Comparison of ENCODE assay signal across 22 cellular contexts in genomic region chr2:73699437-73699836, GRCh38. TPM values are rescaled to one million over a fixed set of nuclear protein-coding genes. Genes with fewer than 3 reads are reported as not detected.
DNase-seq lines count a peak whose midpoint lies in the region; ATAC-seq, FAIRE-seq and TF ChIP-seq lines count a peak whose summit lies in the region.
"Had no signal": no experiment of that assay in that cellular context is flagged by ENCODE, and none has a peak within 500 bp of the region (broad histone marks: within the 10 kb centered on the region; RNA-seq: fewer than 3 reads in every experiment).

No MANE protein-coding gene starts in this region.

- TF ChIP-seq CTCF in C4-2B (conservative IDR thresholded peaks at IDR 0.05) (no peak), HEK293 (tag by site-specific recombination; IDR thresholded peaks at IDR 0.05) (no peak), GM12878 (IDR thresholded peaks at IDR 0.05 in 2 of 3, conservative IDR thresholded peaks at IDR 0.05 in 1 of 3; ENCODE audit: control insufficient read depth in 2 of 3, extremely low read depth in 1 of 3, insufficient read depth in 1 of 3, low read depth in 3 of 3, low read length in 3 of 3) (no peak), liver (IDR thresholded peaks at IDR 0.05; ENCODE audit: low read depth, low read length, missing input control) (no peak), OCI-LY7 (conservative IDR thresholded peaks at IDR 0.05; ENCODE audit: low read length) (no peak)

- no peaks in the 10 kb centered on the region for H3K9me2 ChIP-seq in OCI-LY7 (ENCODE audit: insufficient read depth, low read length)

- intact Hi-C loops in GM12878 (cut with micrococcal nuclease; ENCODE audit: unreplicated experiment), result no loop called here
- intact Hi-C loops in aorta (cut with DNase I), result no loop called here
- intact Hi-C loops in OCI-LY7 (cut with micrococcal nuclease; ENCODE audit: unreplicated experiment), result no loop called here

- POLR2A ChIA-PET in HEK293 (lab: Yijun Ruan, JAX) (no interaction called here), GM12878 (lab: Charles Lee) (no interaction called here), OCI-LY7 (lab: Charles Lee) (no interaction called here)

- H4K20me1 ChIP-seq in GM12878 (ENCODE audit: control insufficient read depth, insufficient read depth) (no peaks in the 10 kb centered on the region), OCI-LY7 (ENCODE audit: insufficient read depth, low read length) (no peaks in the 10 kb centered on the region)

- H3K79me2 ChIP-seq in GM12878 (ENCODE audit: control insufficient read depth, insufficient read depth, low read length) (no peaks in the 10 kb centered on the region), OCI-LY7 (ENCODE audit: insufficient read depth, low read depth, low read length) (no peaks in the 10 kb centered on the region)

- WGBS in GM12878 (ENCODE audit: insufficient coverage, insufficient replicate concordance, low lambda C conversion rate, missing lambda C conversion rate), result 31% methylated on average over 3 of the region's 3 CpGs
- 95% methylated on average over 3 of the region's 3 CpGs for WGBS in liver
- 94% methylated on average over 3 of the region's 3 CpGs for WGBS in aorta, 2 donors

- H3K36me3 ChIP-seq in HEK293 (ENCODE audit: control insufficient read depth in 2 of 2, insufficient read depth in 1 of 2, low read length in 2 of 2), result no peaks in the 10 kb centered on the region
- no peaks in the 10 kb centered on the region for H3K36me3 ChIP-seq in GM12878 (ENCODE audit: control insufficient read depth in 2 of 2, insufficient read depth in 2 of 2, low read length in 1 of 2)
- no peaks in the 10 kb centered on the region for H3K36me3 ChIP-seq in liver (ENCODE audit: control insufficient read depth in 4 of 4, insufficient read depth in 3 of 4, low read depth in 1 of 4, low read length in 3 of 4)
- no peaks in the 10 kb centered on the region for H3K36me3 ChIP-seq in aorta (ENCODE audit: control insufficient read depth in 1 of 2, insufficient read depth in 2 of 2, low read length in 1 of 2)
- no peaks in the 10 kb centered on the region for H3K36me3 ChIP-seq in OCI-LY7 (ENCODE audit: insufficient read depth, low read length)
- H3K36me3 ChIP-seq: HAP-1 had no signal

- no peak for TF ChIP-seq POLR2A in GM12878 (IDR thresholded peaks at IDR 0.05; ENCODE audit: low read depth, low read length)

- H3K27ac ChIP-seq in C4-2B, result peak overlapping the region; percentile 69; the same call in 1 of the 2 replicates
- no peak overlapping the region for H3K27ac ChIP-seq in HEK293 (ENCODE audit: extremely low read depth, low read depth, low read length)
- H3K27ac ChIP-seq in GM12878 (ENCODE audit: control insufficient read depth, insufficient read depth), result no peak overlapping the region
- no peak overlapping the region for H3K27ac ChIP-seq in liver (ENCODE audit: low read depth in 1 of 2, low read length in 2 of 2)
- no peak overlapping the region for H3K27ac ChIP-seq in aorta (ENCODE audit: low read depth in 1 of 2, low read length in 2 of 2)
- H3K27ac ChIP-seq in OCI-LY7 (ENCODE audit: low read depth, low read length, poor library complexity, severe bottlenecking), result no peak overlapping the region
- H3K27ac ChIP-seq: GM23248, KMS-11 had no signal

- ATAC-seq in GM12878 (no peak), aorta (ENCODE audit: low FRiP score) (no peak), GM21360 (IDR thresholded peaks at IDR 0.05; ENCODE audit: unreplicated experiment) (no peak)

- H3K4me1 ChIP-seq in HEK293 (ENCODE audit: control insufficient read depth, insufficient read depth, low read length) (no peaks in the 10 kb centered on the region), GM12878 (ENCODE audit: control insufficient read depth, insufficient read depth, low read length) (no peaks in the 10 kb centered on the region), liver (ENCODE audit: control insufficient read depth in 4 of 4, insufficient read depth in 4 of 4, low read length in 3 of 4) (peaks cover 10 to 49% (median 35%) of the 10 kb centered on the region in 4 donors), aorta (ENCODE audit: control insufficient read depth in 1 of 2, insufficient read depth in 2 of 2, low read length in 2 of 2) (peaks cover 0 to 5% of the 10 kb centered on the region in 2 donors), OCI-LY7 (ENCODE audit: insufficient read depth, low read length, poor library complexity, severe bottlenecking) (no peaks in the 10 kb centered on the region)
- H3K4me1 ChIP-seq: HAP-1 had no signal

- H2AFZ ChIP-seq in GM12878 (ENCODE audit: control insufficient read depth, low read depth, low read length) (no peak overlapping the region), OCI-LY7 (ENCODE audit: low read length) (no peak overlapping the region)
- H2AFZ ChIP-seq: GM23248 had no signal

- no peak overlapping the region for H3K9ac ChIP-seq in GM12878 (ENCODE audit: control insufficient read depth, insufficient read depth, low read length)
- H3K9ac ChIP-seq in liver (ENCODE audit: low read depth in 1 of 2, low read length in 2 of 2), result no peak overlapping the region
- H3K9ac ChIP-seq: GM23248, KMS-11 had no signal

- RAD21 ChIA-PET in GM12878 (lab: Charles Lee; ENCODE audit: unreplicated experiment), result no interaction called here

- no peak for TF ChIP-seq RAD21 in GM12878 (IDR thresholded peaks at IDR 0.05; ENCODE audit: insufficient read depth, low read depth, low read length)
- TF ChIP-seq RAD21 in liver (IDR thresholded peaks at IDR 0.05), result no peak

- no peaks in the 10 kb centered on the region for H3K9me3 ChIP-seq in HEK293 (ENCODE audit: control insufficient read depth, insufficient read depth, low read depth, low read length)
- no peaks in the 10 kb centered on the region; the same call in 2 of the 3 replicates for H3K9me3 ChIP-seq in GM12878 (replicated peaks; ENCODE audit: control insufficient read depth, insufficient read depth, low read length)
- H3K9me3 ChIP-seq in liver (ENCODE audit: control insufficient read depth in 4 of 4, low read length in 3 of 4), result no peaks in the 10 kb centered on the region
- H3K9me3 ChIP-seq in aorta (ENCODE audit: control insufficient read depth, low read length), result no peaks in the 10 kb centered on the region
- no peaks in the 10 kb centered on the region for H3K9me3 ChIP-seq in OCI-LY7 (ENCODE audit: low read length)

- no peak for TF ChIP-seq EP300 in GM12878 (IDR thresholded peaks at IDR 0.05; ENCODE audit: borderline replicate concordance in 1 of 2, control insufficient read depth in 1 of 2, low read depth in 2 of 2, low read length in 2 of 2)

- H3K27me3 ChIP-seq in GM12878 (replicated peaks in 1 of 2; ENCODE audit: control insufficient read depth in 2 of 2, insufficient read depth in 2 of 2, low read length in 1 of 2) (no peaks in the 10 kb centered on the region; a peak in 2 of 4 replicates), liver (ENCODE audit: control insufficient read depth in 4 of 4, insufficient read depth in 4 of 4, low read length in 3 of 4) (no peaks in the 10 kb centered on the region), aorta (ENCODE audit: control insufficient read depth in 1 of 2, insufficient read depth in 2 of 2, low read length in 1 of 2) (no peaks in the 10 kb centered on the region)

- SMC1A ChIA-PET in GM12878 (lab: Charles Lee; ENCODE audit: uncharacterized antibody, unreplicated experiment), result interaction anchor here (1.5 kb wide), 1 partner anchor 10 kb away, joined by 3 read pairs; no protein-coding TSS in a partner anchor

- H3K4me2 ChIP-seq in GM12878 (ENCODE audit: control insufficient read depth, insufficient read depth) (no peak overlapping the region), OCI-LY7 (ENCODE audit: low read length) (no peak overlapping the region)
- H3K4me2 ChIP-seq: KMS-11 had no signal

- no peak for FAIRE-seq in GM12878 (lab: Jason Lieb, UNC)
- FAIRE-seq: A204.1, GM19239, HTR-8/SVneo had no signal

- CTCF ChIA-PET in HEK293 (lab: Yijun Ruan, JAX) (no interaction called here), GM12878 (lab: Yijun Ruan, JAX) (no interaction called here), OCI-LY7 (lab: Charles Lee; ENCODE audit: unreplicated experiment) (no interaction called here)

- no peak overlapping the region for H3K4me3 ChIP-seq in HEK293 (ENCODE audit: low read depth, low read length)
- no peak overlapping the region for H3K4me3 ChIP-seq in GM12878
- no peak overlapping the region for H3K4me3 ChIP-seq in liver (ENCODE audit: low read depth in 1 of 3, low read length in 3 of 3)
- no peak overlapping the region for H3K4me3 ChIP-seq in aorta (ENCODE audit: low read length in 2 of 2)
- no peak overlapping the region for H3K4me3 ChIP-seq in OCI-LY7 (ENCODE audit: low read depth, low read length, poor library complexity, severe bottlenecking)
- H3K4me3 ChIP-seq: GM23248, HAP-1 had no signal

- in situ Hi-C loops in GM12878 (cut with MboI), result no loop called here

- BruUV-seq in GM12878 (replicated peaks; lab: Mats Ljungman, UMichigan) (no TSS peak), OCI-LY7 (replicated peaks; lab: Mats Ljungman, UMichigan) (no TSS peak)

- no peak for DNase-seq in GM12878 (ENCODE audit: low read depth, low spot score)
- no peak for DNase-seq in COR-L47 (lab: John Stamatoyannopoulos, UW)
- no peak for DNase-seq in aorta
- no peak for DNase-seq in OCI-LY7 (ENCODE audit: low spot score)
- DNase-seq: Calu3; CD4-positive, alpha-beta memory T cell; DMS79 treated with DMSO at 0.1 percent for 48 hours; GM23248; HFFc6 had no signal

RNA-seq across cellular contexts. Expression of gene TPRKB, which starts 37.7 kb away (rescaled TPM):
- 17.4 and 18.7 TPM in 2 replicates for total RNA-seq in GM12878 (2013; cell fraction: nucleolus; rRNA removed)
- total RNA-seq in GM12878 (2014; rRNA removed) (32.5 and 36.8 TPM in 2 replicates), GM12878 (2014; rRNA removed; fragmentation: Illumina TruSeq; extraction: Trizol) (69.9 and 74.2 TPM in 2 replicates), GM12878 (2021) (23.6 and 28.1 TPM in 2 replicates), liver (10 to 100 TPM; 16.2 to 17.2 TPM), aorta (10 to 100 TPM; 21.3 to 24.1 TPM), OCI-LY7 (2022) (48.8 and 51.4 TPM in 2 replicates)
- 45.0 TPM for polyA plus RNA-seq in GM12878 (2011; ENCODE audit: low read depth)
- polyA plus RNA-seq in GM12878 (2011; rRNA removed) (42.9 and 73.0 TPM in 2 replicates), GM12878 (2014; fragmentation: Illumina TruSeq; extraction: Trizol) (59.9 and 69.6 TPM in 2 replicates), GM12878 (2014; fragmentation: Nextera tagmentation; extraction: Ambion mirVana) (100 to 1,000 TPM; 116 to 124 TPM), GM12878 (2014; rRNA removed) (42.2 and 60.2 TPM in 2 replicates), GM12878 (2016; fragmentation: Nextera tagmentation; extraction: Ambion mirVana) (100 to 1,000 TPM; 122 to 129 TPM), liver (10 to 100 TPM; 16.9 to 27.7 TPM), aorta (10 to 100 TPM; 57.6 to 76.5 TPM)
- 21.6 and 21.8 TPM in 2 replicates for polyA plus RNA-seq in GM12878 (2011; cell fraction: cytosol; rRNA removed)
- 10.7 and 13.7 TPM in 2 replicates for polyA plus RNA-seq in GM12878 (2011; cell fraction: nucleus; rRNA removed)
- polyA plus RNA-seq in GM12878 (2012), result 42.6 and 62.5 TPM in 2 replicates
- 6.1 and 9.4 TPM in 2 replicates for polyA minus RNA-seq in GM12878 (2011; rRNA and poly(A)+ RNA removed)
- polyA minus RNA-seq in GM12878 (2011; cell fraction: cytosol; rRNA and poly(A)+ RNA removed), result 5.6 and 7.8 TPM in 2 replicates
- polyA minus RNA-seq in GM12878 (2011; cell fraction: nucleus; rRNA and poly(A)+ RNA removed), result 2.9 and 5.3 TPM in 2 replicates
- 25.4 and 29.3 TPM in 2 replicates for total RNA-seq in OCI-LY7 (2014; rRNA removed; shearing (Covaris generic))

RNA-seq across cellular contexts. Expression of gene NAT8, which starts 57.2 kb away (rescaled TPM):
- not detected in 2 replicates for total RNA-seq in GM12878 (2013; cell fraction: nucleolus; rRNA removed)
- total RNA-seq in GM12878 (2014; rRNA removed) (not detected in 2 replicates), GM12878 (2014; rRNA removed; fragmentation: Illumina TruSeq; extraction: Trizol) (not detected in 2 replicates), GM12878 (2021) (not detected in 2 replicates), liver (10 to 100 TPM; 10.7 to 27.6 TPM), aorta (not detected), OCI-LY7 (2022) (not detected in 2 replicates)
- polyA plus RNA-seq in GM12878 (2011; ENCODE audit: low read depth), result not detected
- polyA plus RNA-seq in GM12878 (2011; rRNA removed) (not detected in 2 replicates), GM12878 (2014; fragmentation: Illumina TruSeq; extraction: Trizol) (not detected in 2 replicates), GM12878 (2014; fragmentation: Nextera tagmentation; extraction: Ambion mirVana) (not detected), GM12878 (2014; rRNA removed) (not detected in 2 replicates), GM12878 (2016; fragmentation: Nextera tagmentation; extraction: Ambion mirVana) (not detected), liver (10 to 100 TPM in 1 of 2 donors, 1 to 10 TPM in 1; 8.3 to 67.5 TPM), aorta (not detected)
- polyA plus RNA-seq in GM12878 (2011; cell fraction: cytosol; rRNA removed), result not detected in 2 replicates
- polyA plus RNA-seq in GM12878 (2011; cell fraction: nucleus; rRNA removed), result not detected in 2 replicates
- not detected in 2 replicates for polyA plus RNA-seq in GM12878 (2012)
- polyA minus RNA-seq in GM12878 (2011; rRNA and poly(A)+ RNA removed), result not detected in 2 replicates
- polyA minus RNA-seq in GM12878 (2011; cell fraction: cytosol; rRNA and poly(A)+ RNA removed), result not detected in 2 replicates
- not detected in 2 replicates for polyA minus RNA-seq in GM12878 (2011; cell fraction: nucleus; rRNA and poly(A)+ RNA removed)
- total RNA-seq in OCI-LY7 (2014; rRNA removed; shearing (Covaris generic)), result not detected in 2 replicates
- total RNA-seq: Calu3; CD4-positive, alpha-beta memory T cell; GM23248; H4; HFFc6 had no signal
- polyA plus RNA-seq: BJ; CD14-positive monocyte; CD4-positive, alpha-beta memory T cell; GM23248; IgD-negative memory B cell had no signal

Comparison
In these comparisons a context has a peak if more than half of its experiments do, and no peak if none do; other contexts are left out.
1. RNA of gene NAT8, which starts 57.2 kb away (total RNA-seq): 10.7 to 27.6 TPM in liver; not detected in GM12878, not detected in aorta and not detected in OCI-LY7; every median in the first group is over 10 times any median in the second.